Comparison of ENCODE assay signal across 1 cellular context in the genomic region with DNA sequence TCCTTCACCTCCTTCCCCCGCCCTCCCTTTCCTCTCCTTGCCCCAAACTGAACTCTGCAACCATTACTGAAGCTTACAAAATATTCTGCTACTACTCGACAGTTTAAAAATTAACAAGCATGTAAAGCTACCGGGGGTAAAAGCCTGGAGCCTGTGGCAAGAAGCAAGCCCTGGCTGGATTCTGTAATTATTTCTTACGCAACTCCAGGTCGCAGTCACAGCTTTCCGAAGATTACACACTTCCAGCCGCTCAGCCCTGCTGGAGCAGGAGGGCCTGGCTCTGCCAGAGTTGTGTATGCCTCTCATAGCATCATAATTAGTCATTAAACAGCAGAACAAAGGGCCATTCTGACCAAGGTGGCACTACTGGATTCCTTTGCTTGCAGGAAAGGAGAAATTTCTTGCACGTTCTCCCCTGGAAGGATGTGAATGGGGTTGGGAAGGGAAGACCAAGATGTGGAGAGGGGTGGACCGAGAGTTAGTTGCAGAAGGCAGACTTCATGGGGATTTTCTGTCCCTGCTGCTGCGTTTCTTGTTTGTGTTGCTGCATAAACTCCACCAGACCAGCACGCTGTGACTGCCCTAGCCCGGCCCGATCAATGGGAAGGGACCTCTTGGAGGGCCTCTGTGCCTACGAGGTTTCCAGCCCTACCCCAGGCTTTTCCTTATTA.
TF ChIP-seq lines count a peak whose summit lies in the region.

No MANE protein-coding gene starts in this region.

TF ChIP-seq in HepG2, 621 proteins besides CTCF, POLR2A, EP300 and RAD21 (continued from another document and continues in another):
- TF ChIP-seq, protein P1, sequence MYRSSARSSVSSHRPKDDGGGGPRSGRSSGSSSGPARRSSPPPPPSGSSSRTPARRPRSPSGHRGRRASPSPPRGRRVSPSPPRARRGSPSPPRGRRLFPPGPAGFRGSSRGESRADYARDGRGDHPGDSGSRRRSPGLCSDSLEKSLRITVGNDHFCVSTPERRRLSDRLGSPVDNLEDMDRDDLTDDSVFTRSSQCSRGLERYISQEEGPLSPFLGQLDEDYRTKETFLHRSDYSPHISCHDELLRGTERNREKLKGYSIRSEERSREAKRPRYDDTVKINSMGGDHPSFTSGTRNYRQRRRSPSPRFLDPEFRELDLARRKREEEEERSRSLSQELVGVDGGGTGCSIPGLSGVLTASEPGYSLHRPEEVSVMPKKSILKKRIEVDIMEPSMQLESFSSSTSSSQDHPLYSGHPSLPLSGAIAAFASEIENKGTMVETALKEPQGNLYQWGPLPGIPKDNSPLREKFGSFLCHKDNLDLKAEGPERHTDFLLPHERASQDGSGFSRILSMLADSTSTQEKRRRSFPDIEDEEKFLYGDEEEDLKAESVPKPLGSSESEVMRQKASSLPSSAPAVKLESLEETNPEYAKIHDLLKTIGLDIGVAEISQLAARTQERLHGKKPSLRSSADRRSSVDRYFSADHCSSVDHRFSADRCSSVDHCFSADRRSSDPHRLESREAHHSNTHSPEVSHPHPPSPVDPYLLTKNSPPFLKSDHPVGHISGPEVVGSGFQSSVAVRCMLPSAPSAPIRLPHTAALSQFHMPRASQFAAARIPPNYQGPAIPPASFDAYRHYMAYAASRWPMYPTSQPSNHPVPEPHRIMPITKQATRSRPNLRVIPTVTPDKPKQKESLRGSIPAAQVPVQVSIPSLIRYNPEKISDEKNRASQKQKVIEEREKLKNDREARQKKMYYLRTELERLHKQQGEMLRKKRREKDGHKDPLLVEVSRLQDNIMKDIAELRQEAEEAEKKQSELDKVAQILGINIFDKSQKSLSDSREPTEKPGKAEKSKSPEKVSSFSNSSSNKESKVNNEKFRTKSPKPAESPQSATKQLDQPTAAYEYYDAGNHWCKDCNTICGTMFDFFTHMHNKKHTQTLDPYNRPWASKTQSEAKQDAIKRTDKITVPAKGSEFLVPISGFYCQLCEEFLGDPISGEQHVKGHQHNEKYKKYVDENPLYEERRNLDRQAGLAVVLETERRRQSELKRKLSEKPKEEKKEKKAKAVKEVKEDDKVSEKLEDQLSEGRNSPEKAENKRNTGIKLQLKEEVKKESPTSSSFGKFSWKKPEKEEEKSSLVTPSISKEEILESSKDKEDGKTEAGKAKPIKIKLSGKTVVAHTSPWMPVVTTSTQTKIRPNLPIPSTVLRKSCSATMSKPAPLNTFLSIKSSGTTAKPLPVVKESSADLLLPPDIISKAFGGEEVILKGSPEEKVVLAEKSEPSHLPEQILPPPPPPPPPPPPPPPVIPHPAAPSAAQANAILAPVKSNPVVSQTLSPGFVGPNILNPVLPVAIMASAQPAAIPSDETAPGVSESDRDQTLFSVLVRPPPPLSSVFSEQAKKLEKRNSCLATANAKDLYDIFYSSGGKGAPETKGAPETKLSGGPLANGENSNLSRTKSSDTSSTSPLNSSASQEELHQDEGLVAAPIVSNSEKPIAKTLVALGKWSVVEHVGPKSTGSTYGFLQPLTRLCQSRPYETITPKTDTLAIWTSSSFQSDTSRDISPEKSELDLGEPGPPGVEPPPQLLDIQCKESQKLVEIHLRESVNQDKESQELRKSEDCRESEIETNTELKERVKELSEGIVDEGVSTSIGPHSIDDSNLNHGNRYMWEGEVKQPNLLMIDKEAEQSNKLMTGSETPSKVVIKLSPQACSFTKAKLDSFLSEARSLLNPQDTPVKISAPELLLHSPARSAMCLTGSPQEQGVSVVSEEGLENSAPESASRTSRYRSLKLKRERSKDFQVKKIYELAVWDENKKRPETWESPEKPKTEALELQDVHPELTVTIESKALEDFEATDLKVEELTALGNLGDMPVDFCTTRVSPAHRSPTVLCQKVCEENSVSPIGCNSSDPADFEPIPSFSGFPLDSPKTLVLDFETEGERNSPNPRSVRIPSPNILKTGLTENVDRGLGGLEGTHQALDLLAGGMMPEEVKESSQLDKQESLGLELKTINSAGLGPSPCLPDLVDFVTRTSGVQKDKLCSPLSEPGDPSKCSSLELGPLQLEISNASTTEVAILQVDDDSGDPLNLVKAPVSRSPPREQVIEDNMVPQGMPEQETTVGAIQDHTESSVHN (CRISPR knock-in tag; IDR thresholded peaks at IDR 0.05): no peak
- TF ChIP-seq FOXO1 (CRISPR knock-in tag; IDR thresholded peaks at IDR 0.05): peak; percentile 78; the same call in 1 of the 2 replicates
- TF ChIP-seq, protein P2, sequence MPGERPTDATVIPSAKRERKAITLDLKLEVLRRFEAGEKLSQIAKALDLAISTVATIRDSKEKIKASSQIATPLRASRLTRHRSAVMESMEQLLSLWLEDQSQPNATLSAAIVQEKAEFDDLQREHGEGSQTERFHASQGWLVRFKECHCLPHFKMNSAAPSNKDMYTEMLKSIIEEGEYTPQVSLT (CRISPR knock-in tag; IDR thresholded peaks at IDR 0.05; ENCODE audit: borderline replicate concordance, low read depth): no peak
- peak; percentile 91 for TF ChIP-seq ZNF205 (CRISPR knock-in tag; IDR thresholded peaks at IDR 0.05)
- TF ChIP-seq JUND (CRISPR knock-in tag; IDR thresholded peaks at IDR 0.05): peak; percentile 65; the same call in 1 of the 2 replicates
- no peak for TF ChIP-seq ZNF879 (CRISPR knock-in tag; IDR thresholded peaks at IDR 0.05)
- peak; percentile 0; the same call in 1 of the 2 replicates for TF ChIP-seq MAFF (IDR thresholded peaks at IDR 0.05; ENCODE audit: low read depth, low read length)
- TF ChIP-seq, protein P3, sequence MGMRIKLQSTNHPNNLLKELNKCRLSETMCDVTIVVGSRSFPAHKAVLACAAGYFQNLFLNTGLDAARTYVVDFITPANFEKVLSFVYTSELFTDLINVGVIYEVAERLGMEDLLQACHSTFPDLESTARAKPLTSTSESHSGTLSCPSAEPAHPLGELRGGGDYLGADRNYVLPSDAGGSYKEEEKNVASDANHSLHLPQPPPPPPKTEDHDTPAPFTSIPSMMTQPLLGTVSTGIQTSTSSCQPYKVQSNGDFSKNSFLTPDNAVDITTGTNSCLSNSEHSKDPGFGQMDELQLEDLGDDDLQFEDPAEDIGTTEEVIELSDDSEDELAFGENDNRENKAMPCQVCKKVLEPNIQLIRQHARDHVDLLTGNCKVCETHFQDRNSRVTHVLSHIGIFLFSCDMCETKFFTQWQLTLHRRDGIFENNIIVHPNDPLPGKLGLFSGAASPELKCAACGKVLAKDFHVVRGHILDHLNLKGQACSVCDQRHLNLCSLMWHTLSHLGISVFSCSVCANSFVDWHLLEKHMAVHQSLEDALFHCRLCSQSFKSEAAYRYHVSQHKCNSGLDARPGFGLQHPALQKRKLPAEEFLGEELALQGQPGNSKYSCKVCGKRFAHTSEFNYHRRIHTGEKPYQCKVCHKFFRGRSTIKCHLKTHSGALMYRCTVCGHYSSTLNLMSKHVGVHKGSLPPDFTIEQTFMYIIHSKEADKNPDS (CRISPR knock-in tag; IDR thresholded peaks at IDR 0.05): no peak
- peak; percentile 89 for TF ChIP-seq ZNF501 (CRISPR knock-in tag; IDR thresholded peaks at IDR 0.05)
- TF ChIP-seq ARNT2 (CRISPR knock-in tag; IDR thresholded peaks at IDR 0.05; ENCODE audit: low read depth): peak; percentile 48; the same call in 1 of the 2 replicates
- peak; percentile 97 for TF ChIP-seq SMYD3 (CRISPR knock-in tag; IDR thresholded peaks at IDR 0.05)
- TF ChIP-seq GABPA (IDR thresholded peaks at IDR 0.05; ENCODE audit: low read depth, low read length): no peak
- TF ChIP-seq GABPA (CRISPR knock-in tag; IDR thresholded peaks at IDR 0.05; ENCODE audit: low read depth): peak; percentile 49
- no peak for TF ChIP-seq HMGA1 (CRISPR knock-in tag; conservative IDR thresholded peaks at IDR 0.05)
- peak; percentile 94 for TF ChIP-seq SAP130 (CRISPR knock-in tag; IDR thresholded peaks at IDR 0.05; ENCODE audit: low read depth)
- peak; percentile 82 for TF ChIP-seq MEIS2 (CRISPR knock-in tag; IDR thresholded peaks at IDR 0.05)
- TF ChIP-seq, protein P4, sequence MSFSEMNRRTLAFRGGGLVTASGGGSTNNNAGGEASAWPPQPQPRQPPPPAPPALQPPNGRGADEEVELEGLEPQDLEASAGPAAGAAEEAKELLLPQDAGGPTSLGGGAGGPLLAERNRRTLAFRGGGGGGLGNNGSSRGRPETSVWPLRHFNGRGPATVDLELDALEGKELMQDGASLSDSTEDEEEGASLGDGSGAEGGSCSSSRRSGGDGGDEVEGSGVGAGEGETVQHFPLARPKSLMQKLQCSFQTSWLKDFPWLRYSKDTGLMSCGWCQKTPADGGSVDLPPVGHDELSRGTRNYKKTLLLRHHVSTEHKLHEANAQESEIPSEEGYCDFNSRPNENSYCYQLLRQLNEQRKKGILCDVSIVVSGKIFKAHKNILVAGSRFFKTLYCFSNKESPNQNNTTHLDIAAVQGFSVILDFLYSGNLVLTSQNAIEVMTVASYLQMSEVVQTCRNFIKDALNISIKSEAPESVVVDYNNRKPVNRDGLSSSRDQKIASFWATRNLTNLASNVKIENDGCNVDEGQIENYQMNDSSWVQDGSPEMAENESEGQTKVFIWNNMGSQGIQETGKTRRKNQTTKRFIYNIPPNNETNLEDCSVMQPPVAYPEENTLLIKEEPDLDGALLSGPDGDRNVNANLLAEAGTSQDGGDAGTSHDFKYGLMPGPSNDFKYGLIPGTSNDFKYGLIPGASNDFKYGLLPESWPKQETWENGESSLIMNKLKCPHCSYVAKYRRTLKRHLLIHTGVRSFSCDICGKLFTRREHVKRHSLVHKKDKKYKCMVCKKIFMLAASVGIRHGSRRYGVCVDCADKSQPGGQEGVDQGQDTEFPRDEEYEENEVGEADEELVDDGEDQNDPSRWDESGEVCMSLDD (CRISPR knock-in tag; IDR thresholded peaks at IDR 0.05; ENCODE audit: borderline replicate concordance): no peak
- TF ChIP-seq POGZ (CRISPR knock-in tag; IDR thresholded peaks at IDR 0.05): peak; percentile 89
- 0 out of 2 replicates have a peak, but pooled peaks have one; percentile 29 for TF ChIP-seq ZNF224 (CRISPR knock-in tag; IDR thresholded peaks at IDR 0.05)
- no peak for TF ChIP-seq MBNL3 (CRISPR knock-in tag; conservative IDR thresholded peaks at IDR 0.05)
- TF ChIP-seq, protein P5, sequence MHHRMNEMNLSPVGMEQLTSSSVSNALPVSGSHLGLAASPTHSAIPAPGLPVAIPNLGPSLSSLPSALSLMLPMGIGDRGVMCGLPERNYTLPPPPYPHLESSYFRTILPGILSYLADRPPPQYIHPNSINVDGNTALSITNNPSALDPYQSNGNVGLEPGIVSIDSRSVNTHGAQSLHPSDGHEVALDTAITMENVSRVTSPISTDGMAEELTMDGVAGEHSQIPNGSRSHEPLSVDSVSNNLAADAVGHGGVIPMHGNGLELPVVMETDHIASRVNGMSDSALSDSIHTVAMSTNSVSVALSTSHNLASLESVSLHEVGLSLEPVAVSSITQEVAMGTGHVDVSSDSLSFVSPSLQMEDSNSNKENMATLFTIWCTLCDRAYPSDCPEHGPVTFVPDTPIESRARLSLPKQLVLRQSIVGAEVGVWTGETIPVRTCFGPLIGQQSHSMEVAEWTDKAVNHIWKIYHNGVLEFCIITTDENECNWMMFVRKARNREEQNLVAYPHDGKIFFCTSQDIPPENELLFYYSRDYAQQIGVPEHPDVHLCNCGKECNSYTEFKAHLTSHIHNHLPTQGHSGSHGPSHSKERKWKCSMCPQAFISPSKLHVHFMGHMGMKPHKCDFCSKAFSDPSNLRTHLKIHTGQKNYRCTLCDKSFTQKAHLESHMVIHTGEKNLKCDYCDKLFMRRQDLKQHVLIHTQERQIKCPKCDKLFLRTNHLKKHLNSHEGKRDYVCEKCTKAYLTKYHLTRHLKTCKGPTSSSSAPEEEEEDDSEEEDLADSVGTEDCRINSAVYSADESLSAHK (CRISPR knock-in tag; IDR thresholded peaks at IDR 0.05; ENCODE audit: borderline replicate concordance): no peak; the same call in 1 of the 2 replicates
- no peak for TF ChIP-seq GPN1 (CRISPR knock-in tag; IDR thresholded peaks at IDR 0.05; ENCODE audit: borderline replicate concordance)
- no peak for TF ChIP-seq KAT2B (IDR thresholded peaks at IDR 0.05; ENCODE audit: borderline replicate concordance, low read depth, low read length)
- TF ChIP-seq ZNF20 (CRISPR knock-in tag; IDR thresholded peaks at IDR 0.05): no peak
- TF ChIP-seq KLF9 (CRISPR knock-in tag; IDR thresholded peaks at IDR 0.05; ENCODE audit: low read depth): 0 out of 2 replicates have a peak, but pooled peaks have one; percentile 65
- TF ChIP-seq, protein P6, sequence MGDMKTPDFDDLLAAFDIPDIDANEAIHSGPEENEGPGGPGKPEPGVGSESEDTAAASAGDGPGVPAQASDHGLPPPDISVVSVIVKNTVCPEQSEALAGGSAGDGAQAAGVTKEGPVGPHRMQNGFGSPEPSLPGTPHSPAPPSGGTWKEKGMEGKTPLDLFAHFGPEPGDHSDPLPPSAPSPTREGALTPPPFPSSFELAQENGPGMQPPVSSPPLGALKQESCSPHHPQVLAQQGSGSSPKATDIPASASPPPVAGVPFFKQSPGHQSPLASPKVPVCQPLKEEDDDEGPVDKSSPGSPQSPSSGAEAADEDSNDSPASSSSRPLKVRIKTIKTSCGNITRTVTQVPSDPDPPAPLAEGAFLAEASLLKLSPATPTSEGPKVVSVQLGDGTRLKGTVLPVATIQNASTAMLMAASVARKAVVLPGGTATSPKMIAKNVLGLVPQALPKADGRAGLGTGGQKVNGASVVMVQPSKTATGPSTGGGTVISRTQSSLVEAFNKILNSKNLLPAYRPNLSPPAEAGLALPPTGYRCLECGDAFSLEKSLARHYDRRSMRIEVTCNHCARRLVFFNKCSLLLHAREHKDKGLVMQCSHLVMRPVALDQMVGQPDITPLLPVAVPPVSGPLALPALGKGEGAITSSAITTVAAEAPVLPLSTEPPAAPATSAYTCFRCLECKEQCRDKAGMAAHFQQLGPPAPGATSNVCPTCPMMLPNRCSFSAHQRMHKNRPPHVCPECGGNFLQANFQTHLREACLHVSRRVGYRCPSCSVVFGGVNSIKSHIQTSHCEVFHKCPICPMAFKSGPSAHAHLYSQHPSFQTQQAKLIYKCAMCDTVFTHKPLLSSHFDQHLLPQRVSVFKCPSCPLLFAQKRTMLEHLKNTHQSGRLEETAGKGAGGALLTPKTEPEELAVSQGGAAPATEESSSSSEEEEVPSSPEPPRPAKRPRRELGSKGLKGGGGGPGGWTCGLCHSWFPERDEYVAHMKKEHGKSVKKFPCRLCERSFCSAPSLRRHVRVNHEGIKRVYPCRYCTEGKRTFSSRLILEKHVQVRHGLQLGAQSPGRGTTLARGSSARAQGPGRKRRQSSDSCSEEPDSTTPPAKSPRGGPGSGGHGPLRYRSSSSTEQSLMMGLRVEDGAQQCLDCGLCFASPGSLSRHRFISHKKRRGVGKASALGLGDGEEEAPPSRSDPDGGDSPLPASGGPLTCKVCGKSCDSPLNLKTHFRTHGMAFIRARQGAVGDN (CRISPR knock-in tag; IDR thresholded peaks at IDR 0.05): peak; percentile 19; the same call in 1 of the 2 replicates
- TF ChIP-seq, protein P7, sequence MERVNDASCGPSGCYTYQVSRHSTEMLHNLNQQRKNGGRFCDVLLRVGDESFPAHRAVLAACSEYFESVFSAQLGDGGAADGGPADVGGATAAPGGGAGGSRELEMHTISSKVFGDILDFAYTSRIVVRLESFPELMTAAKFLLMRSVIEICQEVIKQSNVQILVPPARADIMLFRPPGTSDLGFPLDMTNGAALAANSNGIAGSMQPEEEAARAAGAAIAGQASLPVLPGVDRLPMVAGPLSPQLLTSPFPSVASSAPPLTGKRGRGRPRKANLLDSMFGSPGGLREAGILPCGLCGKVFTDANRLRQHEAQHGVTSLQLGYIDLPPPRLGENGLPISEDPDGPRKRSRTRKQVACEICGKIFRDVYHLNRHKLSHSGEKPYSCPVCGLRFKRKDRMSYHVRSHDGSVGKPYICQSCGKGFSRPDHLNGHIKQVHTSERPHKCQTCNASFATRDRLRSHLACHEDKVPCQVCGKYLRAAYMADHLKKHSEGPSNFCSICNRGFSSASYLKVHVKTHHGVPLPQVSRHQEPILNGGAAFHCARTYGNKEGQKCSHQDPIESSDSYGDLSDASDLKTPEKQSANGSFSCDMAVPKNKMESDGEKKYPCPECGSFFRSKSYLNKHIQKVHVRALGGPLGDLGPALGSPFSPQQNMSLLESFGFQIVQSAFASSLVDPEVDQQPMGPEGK (CRISPR knock-in tag; IDR thresholded peaks at IDR 0.05): peak; percentile 88
- no peak for TF ChIP-seq RBM39 (IDR thresholded peaks at IDR 0.05; ENCODE audit: low read depth, low read length, poor library complexity, severe bottlenecking)
- TF ChIP-seq, protein P8, sequence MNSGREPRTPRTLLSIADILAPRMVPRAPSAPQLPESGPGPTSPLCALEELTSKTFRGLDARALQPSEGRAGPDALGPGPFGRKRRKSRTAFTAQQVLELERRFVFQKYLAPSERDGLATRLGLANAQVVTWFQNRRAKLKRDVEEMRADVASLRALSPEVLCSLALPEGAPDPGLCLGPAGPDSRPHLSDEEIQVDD (CRISPR knock-in tag; IDR thresholded peaks at IDR 0.05; ENCODE audit: borderline replicate concordance): no peak
